In genomic region chr10:79210672-79211071, GRCh38 we compare ENCODE assay signal across 19 cellular contexts.
DNase-seq lines count a peak whose midpoint lies in the region; ATAC-seq and TF ChIP-seq lines count a peak whose summit lies in the region.
"Had no signal": no experiment of that assay in that cellular context is flagged by ENCODE, and none has a peak within 500 bp of the region (broad histone marks: within the 10 kb centered on the region; RNA-seq: fewer than 3 reads in every experiment).

No MANE protein-coding gene starts in this region.

- DNase-seq in cardiac muscle cell (ENCODE audit: low read depth in 1 of 2, low spot score in 1 of 2) (no peak), heart right ventricle (no peak), RWPE1 (ENCODE audit: low spot score) (no peak), endodermal cell (no peak), NCI-H446 (lab: John Stamatoyannopoulos, UW) (no peak), NCI-H1092 treated with DMSO at 0.1 percent for 48 hours (lab: John Stamatoyannopoulos, UW) (no peak)
- DNase-seq in stimulated activated effector memory CD8-positive, alpha-beta T cell treated with anti-CD3 and anti-CD28 coated beads, Interleukin-12 subunit alpha, Interleukin-12 subunit beta, amount 100 ng/mL, for 72 hours (ENCODE audit: low spot score in 2 of 2): no peak
- DNase-seq in activated CD8-positive, alpha-beta T cell treated with anti-CD3 and anti-CD28 coated beads for 36 hours: no peak
- DNase-seq: AML-193, COR-L47, DMS79 treated with DMSO at 0.1 percent for 48 hours, MM.1S, NCI-H1048, NCI-H146, NCI-H2029 treated with DMSO at 0.1 percent for 48 hours, NCI-H226, Right ventricle myocardium superior had no signal

- WGBS in heart right ventricle, 2 donors: 53 to 100% methylated on average over 1 of the region's 1 CpG
- 0% methylated on average over 1 of the region's 1 CpG for WGBS in endodermal cell (ENCODE audit: insufficient coverage in 1 of 2, insufficient read length in 1 of 2), 2 experiments

- H3K9me3 Mint-ChIP-seq in endodermal cell: no peaks in the 10 kb centered on the region
- H3K9me3 Mint-ChIP-seq in stimulated activated effector memory CD8-positive, alpha-beta T cell treated with anti-CD3 and anti-CD28 coated beads, Interleukin-12 subunit alpha, Interleukin-12 subunit beta, amount 100 ng/mL, for 72 hours: no peaks in the 10 kb centered on the region
- no peaks in the 10 kb centered on the region for H3K9me3 Mint-ChIP-seq in activated CD8-positive, alpha-beta T cell treated with anti-CD3 and anti-CD28 coated beads for 36 hours

- no peak overlapping the region for H3K4me3 Mint-ChIP-seq in endodermal cell
- H3K4me3 Mint-ChIP-seq in stimulated activated effector memory CD8-positive, alpha-beta T cell treated with anti-CD3 and anti-CD28 coated beads, Interleukin-12 subunit alpha, Interleukin-12 subunit beta, amount 100 ng/mL, for 72 hours: no peak overlapping the region
- H3K4me3 Mint-ChIP-seq in activated CD8-positive, alpha-beta T cell treated with anti-CD3 and anti-CD28 coated beads for 36 hours: no peak overlapping the region

- no peak for ATAC-seq in heart right ventricle
- ATAC-seq in stimulated activated effector memory CD8-positive, alpha-beta T cell treated with anti-CD3 and anti-CD28 coated beads, Interleukin-12 subunit alpha, Interleukin-12 subunit beta, amount 100 ng/mL, for 72 hours: no peak
- ATAC-seq in activated CD8-positive, alpha-beta T cell treated with anti-CD3 and anti-CD28 coated beads for 36 hours: no peak

- CTCF ChIA-PET in RWPE1 (lab: Yijun Ruan, JAX): interaction anchor here (1.1 kb wide), 1 partner anchor 15 kb away, joined by 3 read pairs; no protein-coding TSS in a partner anchor
- CTCF ChIA-PET in activated CD8-positive, alpha-beta T cell treated with anti-CD3 and anti-CD28 coated beads for 36 hours (lab: Charles Lee): no interaction called here

- POLR2A ChIA-PET in RWPE1 (lab: Yijun Ruan, JAX; ENCODE audit: low non-redundant PET): no interaction called here
- POLR2A ChIA-PET in activated CD8-positive, alpha-beta T cell treated with anti-CD3 and anti-CD28 coated beads for 36 hours (lab: Charles Lee): no interaction called here

- no peaks in the 10 kb centered on the region for H3K27me3 ChIP-seq in cardiac muscle cell
- H3K27me3 ChIP-seq in heart right ventricle: no peaks in the 10 kb centered on the region
- H3K27me3 ChIP-seq in endodermal cell (ENCODE audit: control insufficient read depth, insufficient read depth, low read length, poor library complexity, severe bottlenecking): no peaks in the 10 kb centered on the region

- TF ChIP-seq CTCF in cardiac muscle cell (IDR thresholded peaks at IDR 0.05; ENCODE audit: low read depth, low read length) (no peak), heart right ventricle (IDR thresholded peaks at IDR 0.05) (no peak), RWPE1 (conservative IDR thresholded peaks at IDR 0.05; ENCODE audit: low read depth) (no peak), endodermal cell (conservative IDR thresholded peaks at IDR 0.05) (no peak)
- no peak for TF ChIP-seq CTCF in activated CD8-positive, alpha-beta T cell treated with anti-CD3 and anti-CD28 coated beads for 36 hours (IDR thresholded peaks at IDR 0.05)

- intact Hi-C loops in heart right ventricle (cut with DNase I): no loop called here
- intact Hi-C loops in activated CD8-positive, alpha-beta T cell treated with anti-CD3 and anti-CD28 coated beads for 36 hours (cut with micrococcal nuclease): no loop called here

- peaks cover 47% of the 10 kb centered on the region for H3K36me3 ChIP-seq in cardiac muscle cell
- H3K36me3 ChIP-seq in heart right ventricle: peaks cover 0 to 98% (median 52%) of the 10 kb centered on the region in 9 donors
- peaks cover 54% of the 10 kb centered on the region for H3K36me3 ChIP-seq in endodermal cell (ENCODE audit: control insufficient read depth, insufficient read depth, low read length)

- peaks cover 55% of the 10 kb centered on the region for H3K36me3 Mint-ChIP-seq in endodermal cell (ENCODE audit: low read depth)
- H3K36me3 Mint-ChIP-seq in stimulated activated effector memory CD8-positive, alpha-beta T cell treated with anti-CD3 and anti-CD28 coated beads, Interleukin-12 subunit alpha, Interleukin-12 subunit beta, amount 100 ng/mL, for 72 hours: peaks cover 10% of the 10 kb centered on the region
- no peaks in the 10 kb centered on the region for H3K36me3 Mint-ChIP-seq in activated CD8-positive, alpha-beta T cell treated with anti-CD3 and anti-CD28 coated beads for 36 hours (ENCODE audit: low read depth)

- no peaks in the 10 kb centered on the region for H3K4me1 ChIP-seq in cardiac muscle cell (ENCODE audit: low read depth)
- H3K4me1 ChIP-seq in heart right ventricle: peaks cover 0 to 8% (median 0%) of the 10 kb centered on the region in 9 donors
- H3K4me1 ChIP-seq in endodermal cell (ENCODE audit: control insufficient read depth, insufficient read depth, low read length): no peaks in the 10 kb centered on the region

- H3K9me3 ChIP-seq in cardiac muscle cell (ENCODE audit: low read depth): no peaks in the 10 kb centered on the region
- no peaks in the 10 kb centered on the region for H3K9me3 ChIP-seq in heart right ventricle
- no peaks in the 10 kb centered on the region for H3K9me3 ChIP-seq in endodermal cell (ENCODE audit: control insufficient read depth, low read length)

- H3K27ac Mint-ChIP-seq in endodermal cell: peak overlapping the region; percentile 64
- H3K27ac Mint-ChIP-seq in stimulated activated effector memory CD8-positive, alpha-beta T cell treated with anti-CD3 and anti-CD28 coated beads, Interleukin-12 subunit alpha, Interleukin-12 subunit beta, amount 100 ng/mL, for 72 hours: peak overlapping the region; percentile 83
- H3K27ac Mint-ChIP-seq in activated CD8-positive, alpha-beta T cell treated with anti-CD3 and anti-CD28 coated beads for 36 hours: no peak overlapping the region

- H3K27ac ChIP-seq in cardiac muscle cell: peak overlapping the region; percentile 3
- H3K27ac ChIP-seq in heart right ventricle: no peak overlapping the region
- H3K27ac ChIP-seq in RWPE1: peak overlapping the region; percentile 14; the same call in 1 of the 2 replicates
- H3K27ac ChIP-seq in endodermal cell (ENCODE audit: low read depth, low read length): no peak overlapping the region
- H3K27ac ChIP-seq: 22Rv1, C4-2B had no signal

- no peaks in the 10 kb centered on the region for H3K27me3 Mint-ChIP-seq in endodermal cell (ENCODE audit: insufficient read depth)
- no peaks in the 10 kb centered on the region for H3K27me3 Mint-ChIP-seq in activated CD8-positive, alpha-beta T cell treated with anti-CD3 and anti-CD28 coated beads for 36 hours

- no peak overlapping the region for H3K9ac ChIP-seq in endodermal cell (ENCODE audit: extremely low read depth, low read length, poor library complexity, severe bottlenecking)

- no peaks in the 10 kb centered on the region for H3K4me1 Mint-ChIP-seq in endodermal cell
- H3K4me1 Mint-ChIP-seq in stimulated activated effector memory CD8-positive, alpha-beta T cell treated with anti-CD3 and anti-CD28 coated beads, Interleukin-12 subunit alpha, Interleukin-12 subunit beta, amount 100 ng/mL, for 72 hours: no peaks in the 10 kb centered on the region
- no peaks in the 10 kb centered on the region for H3K4me1 Mint-ChIP-seq in activated CD8-positive, alpha-beta T cell treated with anti-CD3 and anti-CD28 coated beads for 36 hours (ENCODE audit: low read depth)

- no peak overlapping the region for H3K4me3 ChIP-seq in cardiac muscle cell
- no peak overlapping the region for H3K4me3 ChIP-seq in heart right ventricle
- no peak overlapping the region for H3K4me3 ChIP-seq in endodermal cell (ENCODE audit: low read length)

Comparison
In these comparisons a context has a peak if more than half of its experiments do, and no peak if none do; other contexts are left out.
1. H3K27ac ChIP-seq: peak in cardiac muscle cell (single experiment) and RWPE1 (single experiment); none in heart right ventricle (0 of 10) and endodermal cell (single experiment).